ENCODE assay signal across 36 cellular contexts in genomic region chr1:209224886-209225285, GRCh38.
"Had no signal": no experiment of that assay in that cellular context is flagged by ENCODE, and none has a peak within 500 bp of the region (broad histone marks: within the 10 kb centered on the region; RNA-seq: fewer than 3 reads in every experiment).

No MANE protein-coding gene starts in this region.

- H3K4me1 Mint-ChIP-seq: activated B cell treated with CpG ODN at 0.5 μM for 24 hours; activated CD4-positive, alpha-beta T cell treated with anti-CD3 and anti-CD28 coated beads, Interleukin-2, amount 10 ng/mL, durations not matched to agents 24 days and 14 days; activated T-helper 17 cell treated with anti-CD3 and anti-CD28 coated beads, Interleukin-2, amount 50 U/mL, for 72 hours had no signal

- DNase-seq: activated B cell treated with CpG ODN at 0.5 μM for 24 hours; activated CD4-positive, alpha-beta memory T cell treated with anti-CD3 and anti-CD28 coated beads for 36 hours; activated CD4-positive, alpha-beta T cell treated with anti-CD3 and anti-CD28 coated beads for 4 hours; activated CD4-positive, alpha-beta T cell treated with anti-CD3 and anti-CD28 coated beads, Interleukin-2, amount 10 ng/mL, durations not matched to agents 24 days and 14 days; activated CD4-positive, alpha-beta T cell treated with anti-CD3 and anti-CD28 coated beads, Interleukin-2, amount 50 U/mL, for 1 hour; activated CD4-positive, alpha-beta T cell treated with anti-CD3 and anti-CD28 coated beads, Interleukin-2, amount 50 U/mL, for 4 hours; activated CD4-positive, CD25-positive, alpha-beta regulatory T cell treated with anti-CD3 and anti-CD28 coated beads, Interleukin-2, amount 50 U/mL, for 72 hours; activated CD8-positive, alpha-beta memory T cell treated with anti-CD3 and anti-CD28 coated beads, Interleukin-2, amount 50 U/mL, for 4 hours; activated CD8-positive, alpha-beta T cell treated with anti-CD3 and anti-CD28 coated beads for 36 hours; activated effector memory CD4-positive, alpha-beta T cell treated with anti-CD3 and anti-CD28 coated beads, Interleukin-2, amount 50 U/mL, for 16 hours; activated gamma-delta T cell treated with Interleukin-2 at 50 U/mL for 16 hours; activated naive CD4-positive, alpha-beta T cell; activated naive CD4-positive, alpha-beta T cell treated with anti-CD3 and anti-CD28 coated beads for 36 hours; activated naive CD4-positive, alpha-beta T cell treated with anti-CD3 and anti-CD28 coated beads, Interleukin-2, amount 50 U/mL, for 16 hours; activated naive CD8-positive, alpha-beta T cell treated with anti-CD3 and anti-CD28 coated beads for 36 hours; activated T-cell treated with anti-CD3 and anti-CD28 coated beads for 4 hours; activated T-cell treated with anti-CD3 and anti-CD28 coated beads, Interleukin-2, amount 50 U/mL, for 1 hour; activated T-cell treated with anti-CD3 and anti-CD28 coated beads, Interleukin-2, amount 50 U/mL, for 4 hours; activated T-cell treated with anti-CD3 and anti-CD28 coated beads, Interleukin-2, amount 50 U/mL, for 72 hours; adrenal gland; amniotic stem cell; aorta; body of pancreas; brain microvascular endothelial cell; central memory CD4-positive, alpha-beta T cell; SW 1271; T-helper 1 cell; T-helper 2 cell had no signal

- H3K36me3 Mint-ChIP-seq: activated CD4-positive, alpha-beta memory T cell treated with anti-CD3 and anti-CD28 coated beads for 36 hours; activated naive CD4-positive, alpha-beta T cell treated with anti-CD3 and anti-CD28 coated beads, Interleukin-2, amount 50 U/mL, for 72 hours; activated naive CD8-positive, alpha-beta T cell treated with anti-CD3 and anti-CD28 coated beads for 36 hours had no signal

- H3K4me1 ChIP-seq: adrenal gland, body of pancreas, breast epithelium had no signal

- H3K9me3 Mint-ChIP-seq: activated B cell treated with CpG ODN at 0.5 μM for 24 hours; activated CD4-positive, alpha-beta memory T cell treated with anti-CD3 and anti-CD28 coated beads for 36 hours; activated CD4-positive, alpha-beta T cell treated with anti-CD3 and anti-CD28 coated beads, Interleukin-2, amount 10 ng/mL, durations not matched to agents 24 days and 14 days; activated CD8-positive, alpha-beta T cell treated with anti-CD3 and anti-CD28 coated beads for 36 hours; activated naive CD4-positive, alpha-beta T cell treated with anti-CD3 and anti-CD28 coated beads for 36 hours; activated naive CD8-positive, alpha-beta T cell treated with anti-CD3 and anti-CD28 coated beads for 36 hours; activated T-helper 1 cell treated with anti-CD3 and anti-CD28 coated beads, Interleukin-12 subunit alpha, Interleukin-12 subunit beta, Interleukin-2, Interleukin-4 antibody, amounts not matched to agents 30 ng/mL and 10 ng/mL and 1 ng/mL, durations not matched to agents 14 hours and 24 hours and 36 hours; activated T-helper 17 cell treated with anti-CD3 and anti-CD28 coated beads, Interleukin-2, amount 50 U/mL, for 72 hours; T-helper 1 cell treated with Interleukin-12 subunit alpha and Interleukin-12 subunit beta and Interleukin-4 antibody, amounts not matched to agents 30 μg/mL and 1 μg/mL, for 36 hours had no signal

- H3K36me3 ChIP-seq: adrenal gland, brain microvascular endothelial cell, breast epithelium had no signal

- FAIRE-seq: astrocyte, TTC549 had no signal

- H3K4me3 Mint-ChIP-seq: activated B cell treated with CpG ODN at 0.5 μM for 24 hours; activated CD4-positive, alpha-beta memory T cell treated with anti-CD3 and anti-CD28 coated beads for 36 hours; activated CD4-positive, alpha-beta T cell treated with anti-CD3 and anti-CD28 coated beads, Interleukin-2, amount 10 ng/mL, durations not matched to agents 24 days and 14 days; activated CD8-positive, alpha-beta T cell treated with anti-CD3 and anti-CD28 coated beads for 36 hours; activated naive CD4-positive, alpha-beta T cell treated with anti-CD3 and anti-CD28 coated beads for 36 hours; activated naive CD8-positive, alpha-beta T cell treated with anti-CD3 and anti-CD28 coated beads for 36 hours; activated T-cell treated with anti-CD3 and anti-CD28 coated beads, Interleukin-2, amount 50 U/mL, for 4 hours; activated T-cell treated with anti-CD3 and anti-CD28 coated beads, Interleukin-2, amount 50 U/mL, for 72 hours; activated T-helper 1 cell treated with anti-CD3 and anti-CD28 coated beads, Interleukin-12 subunit alpha, Interleukin-12 subunit beta, Interleukin-2, Interleukin-4 antibody, amounts not matched to agents 30 ng/mL and 10 ng/mL and 1 ng/mL, durations not matched to agents 14 hours and 24 hours and 36 hours; activated T-helper 17 cell treated with anti-CD3 and anti-CD28 coated beads, Interleukin-2, amount 50 U/mL, for 72 hours; T-helper 1 cell treated with Interleukin-12 subunit alpha and Interleukin-12 subunit beta and Interleukin-4 antibody, amounts not matched to agents 30 μg/mL and 1 μg/mL, for 36 hours had no signal

- H3K4me3 ChIP-seq: adrenal gland, body of pancreas, breast epithelium had no signal

- H3K27me3 ChIP-seq: adrenal gland, body of pancreas, brain microvascular endothelial cell, breast epithelium had no signal

- ATAC-seq: activated CD8-positive, alpha-beta T cell treated with anti-CD3 and anti-CD28 coated beads for 36 hours; activated naive CD4-positive, alpha-beta T cell treated with anti-CD3 and anti-CD28 coated beads, Interleukin-2, amount 50 U/mL, for 72 hours; activated T-cell treated with anti-CD3 and anti-CD28 coated beads, Interleukin-2, amount 50 U/mL, for 4 hours; activated T-cell treated with anti-CD3 and anti-CD28 coated beads, Interleukin-2, amount 50 U/mL, for 72 hours; activated T-helper 17 cell treated with anti-CD3 and anti-CD28 coated beads, Interleukin-2, amount 50 U/mL, for 72 hours; body of pancreas had no signal

- H3K9me3 ChIP-seq: adrenal gland, body of pancreas, breast epithelium had no signal

- H3K27ac ChIP-seq: adrenal gland, body of pancreas, brain microvascular endothelial cell, breast epithelium, VCaP had no signal

- H3K27ac Mint-ChIP-seq: activated B cell treated with CpG ODN at 0.5 μM for 24 hours; activated CD4-positive, alpha-beta memory T cell treated with anti-CD3 and anti-CD28 coated beads for 36 hours; activated CD4-positive, alpha-beta T cell treated with anti-CD3 and anti-CD28 coated beads, Interleukin-2, amount 10 ng/mL, durations not matched to agents 24 days and 14 days; activated CD8-positive, alpha-beta T cell treated with anti-CD3 and anti-CD28 coated beads for 36 hours; activated naive CD4-positive, alpha-beta T cell treated with anti-CD3 and anti-CD28 coated beads for 36 hours; activated naive CD4-positive, alpha-beta T cell treated with anti-CD3 and anti-CD28 coated beads, Interleukin-2, amount 50 U/mL, for 72 hours; activated naive CD8-positive, alpha-beta T cell treated with anti-CD3 and anti-CD28 coated beads for 36 hours; activated T-cell treated with anti-CD3 and anti-CD28 coated beads, Interleukin-2, amount 50 U/mL, for 72 hours; activated T-helper 1 cell treated with anti-CD3 and anti-CD28 coated beads, Interleukin-12 subunit alpha, Interleukin-12 subunit beta, Interleukin-2, Interleukin-4 antibody, amounts not matched to agents 30 ng/mL and 10 ng/mL and 1 ng/mL, durations not matched to agents 14 hours and 24 hours and 36 hours; activated T-helper 17 cell treated with anti-CD3 and anti-CD28 coated beads, Interleukin-2, amount 50 U/mL, for 72 hours; T-helper 1 cell treated with Interleukin-12 subunit alpha and Interleukin-12 subunit beta and Interleukin-4 antibody, amounts not matched to agents 30 μg/mL and 1 μg/mL, for 36 hours had no signal
